ENCODE assay signal across 22 cellular contexts in the genomic region with DNA sequence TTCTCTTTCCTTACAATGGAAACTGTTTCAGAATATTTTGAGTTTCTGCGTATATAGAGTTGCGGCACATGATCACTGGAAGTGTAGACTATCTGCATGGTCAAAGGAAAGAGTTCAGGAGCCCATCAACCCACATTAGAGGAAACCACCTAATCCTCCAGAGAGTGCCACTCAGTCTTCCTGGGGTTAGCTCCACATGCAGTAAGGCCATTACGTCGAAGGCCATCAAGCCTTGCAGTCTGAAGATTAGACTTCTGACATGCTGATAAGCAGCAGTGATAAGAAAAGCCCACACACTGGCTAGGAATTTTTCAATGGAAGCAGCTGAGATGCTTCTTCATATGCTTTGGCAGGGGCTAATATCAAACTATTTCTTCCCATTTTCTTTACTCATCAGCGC.
"Had no signal": no experiment of that assay in that cellular context is flagged by ENCODE, and none has a peak within 500 bp of the region (broad histone marks: within the 10 kb centered on the region; RNA-seq: fewer than 3 reads in every experiment).

No MANE protein-coding gene starts in this region.

- H3K4me3 Mint-ChIP-seq: naive thymus-derived CD4-positive, alpha-beta T cell; natural killer cell treated with Interleukin-12 subunit alpha and Interleukin-12 subunit beta and Interleukin-15 and Interleukin-18, amount 100 ng/mL, for 72 hours; stimulated activated naive B cell treated with anti-CD40 and anti-IgM and Interleukin-4, amounts not matched to agents 10 μg/mL and 1 μg/mL and 100 μg/mL, for 72 hours had no signal

- H3K4me1 Mint-ChIP-seq: naive thymus-derived CD4-positive, alpha-beta T cell; stimulated activated naive B cell treated with anti-CD40 and anti-IgM and Interleukin-4, amounts not matched to agents 10 μg/mL and 1 μg/mL and 100 μg/mL, for 72 hours had no signal

- ATAC-seq: mucosa of descending colon; naive thymus-derived CD4-positive, alpha-beta T cell; natural killer cell treated with Interleukin-12 subunit alpha and Interleukin-12 subunit beta and Interleukin-15 and Interleukin-18, amount 100 ng/mL, for 72 hours; pancreas; right cardiac atrium; sciatic nerve; stimulated activated naive B cell treated with anti-CD40 and anti-IgM and Interleukin-4, amounts not matched to agents 10 μg/mL and 1 μg/mL and 100 μg/mL, for 72 hours; stimulated activated naive CD8-positive, alpha-beta T cell treated with anti-CD3 and anti-CD28 coated beads, Interleukin-15, Interleukin-2, amounts not matched to agents 100 U/mL and 50 U/mL, for 24 hours had no signal

- H3K27ac Mint-ChIP-seq: naive thymus-derived CD4-positive, alpha-beta T cell; natural killer cell treated with Interleukin-12 subunit alpha and Interleukin-12 subunit beta and Interleukin-15 and Interleukin-18, amount 100 ng/mL, for 72 hours; stimulated activated naive B cell treated with anti-CD40 and anti-IgM and Interleukin-4, amounts not matched to agents 10 μg/mL and 1 μg/mL and 100 μg/mL, for 72 hours had no signal

- H3K27me3 Mint-ChIP-seq: naive thymus-derived CD4-positive, alpha-beta T cell; stimulated activated naive B cell treated with anti-CD40 and anti-IgM and Interleukin-4, amounts not matched to agents 10 μg/mL and 1 μg/mL and 100 μg/mL, for 72 hours had no signal

- DNase-seq: islet precursor cell; left ventricle myocardium inferior; midbrain; mucosa of descending colon; naive thymus-derived CD4-positive, alpha-beta T cell; pancreas; posterior cingulate gyrus; retina; right cardiac atrium; stimulated activated CD4-positive, alpha-beta T cell treated with anti-CD3 and anti-CD28 coated beads, Interleukin-12 subunit alpha, Interleukin-12 subunit beta, amount 100 ng/mL, for 4 hours; stimulated activated CD4-positive, alpha-beta T cell treated with anti-CD3 and anti-CD28 coated beads, Interleukin-15, amount 100 ng/mL, for 24 hours; stimulated activated CD4-positive, alpha-beta T cell treated with anti-CD3 and anti-CD28 coated beads, Interleukin-2, amount 100 ng/mL, for 24 hours; stimulated activated CD4-positive, alpha-beta T cell treated with anti-CD3 and anti-CD28 coated beads, Interleukin-4, amount 100 ng/mL, for 1 hour; stimulated activated naive B cell treated with anti-CD40 and anti-IgM and Interleukin-4, amounts not matched to agents 10 μg/mL and 1 μg/mL and 100 μg/mL, for 72 hours; stimulated activated naive CD8-positive, alpha-beta T cell treated with anti-CD3 and anti-CD28 coated beads, Interleukin-15, Interleukin-2, amounts not matched to agents 100 U/mL and 50 U/mL, for 24 hours; stomach; testis; thyroid gland; transverse colon; upper lobe of left lung had no signal
